ENCODE assay signal across 15 cellular contexts in genomic region chr10:24449769-24450310, GRCh38.
A peak's percentile ranks its signal among the peaks of the same experiment; 100 is the strongest.
DNase-seq lines count a peak whose midpoint lies in the region; ATAC-seq and TF ChIP-seq lines count a peak whose summit lies in the region.
"Had no signal": no experiment of that assay in that cellular context is flagged by ENCODE, and none has a peak within 500 bp of the region (broad histone marks: within the 10 kb centered on the region; RNA-seq: fewer than 3 reads in every experiment).

No MANE protein-coding gene starts in this region.

- POLR2A ChIA-PET in A673 (lab: Charles Lee; ENCODE audit: low non-redundant PET) = no interaction called here

- no peak for ATAC-seq in GM18858 (IDR thresholded peaks at IDR 0.05; ENCODE audit: unreplicated experiment)
- ATAC-seq: natural killer cell treated with Interleukin-12 subunit alpha and Interleukin-12 subunit beta and Interleukin-15 and Interleukin-18, amount 100 ng/mL, for 72 hours had no signal

- H3K9me3 ChIP-seq in A673 (ENCODE audit: low read depth, low read length, poor library complexity, severe bottlenecking) = no peaks in the 10 kb centered on the region
- H3K9me3 ChIP-seq in osteoblast (ENCODE audit: low read depth, low read length) = no peaks in the 10 kb centered on the region
- H3K9me3 ChIP-seq: BE2C had no signal

- peaks cover 4% of the 10 kb centered on the region; the same call in 1 of the 2 replicates for H3K27me3 Mint-ChIP-seq in HFFc6 (ENCODE audit: insufficient read depth)
- no peaks in the 10 kb centered on the region for H3K27me3 Mint-ChIP-seq in chondrocyte (ENCODE audit: low read depth)

- H4K20me1 ChIP-seq in osteoblast (ENCODE audit: insufficient read depth, low read length) = no peaks in the 10 kb centered on the region

- CTCF ChIA-PET in A673 (lab: Charles Lee) = no interaction called here

- H3K9me3 Mint-ChIP-seq in HFFc6 (no peaks in the 10 kb centered on the region), chondrocyte (ENCODE audit: low read depth) (no peaks in the 10 kb centered on the region)
- H3K9me3 Mint-ChIP-seq: central memory CD8-positive, alpha-beta T cell; natural killer cell treated with Interleukin-12 subunit alpha and Interleukin-12 subunit beta and Interleukin-15 and Interleukin-18, amount 100 ng/mL, for 72 hours had no signal

- peaks cover 28% of the 10 kb centered on the region for H3K79me2 ChIP-seq in osteoblast (ENCODE audit: insufficient read depth, low read length)

- H3K27me3 ChIP-seq in A673 (replicated peaks; ENCODE audit: insufficient read depth, low read depth, low read length, poor library complexity) (no peaks in the 10 kb centered on the region), osteoblast (ENCODE audit: insufficient read depth, low read length) (no peaks in the 10 kb centered on the region)
- H3K27me3 ChIP-seq: BE2C had no signal

- TSS peak; percentile 57 for BruUV-seq in A673 (replicated peaks; lab: Mats Ljungman, UMichigan)

- H3K4me1 ChIP-seq in A673 (ENCODE audit: insufficient read depth, low read length, poor library complexity, severe bottlenecking) (peaks cover 62% of the 10 kb centered on the region), osteoblast (ENCODE audit: insufficient read depth, low read length) (peaks cover 64% of the 10 kb centered on the region)
- H3K4me1 ChIP-seq: BE2C had no signal

- no peaks in the 10 kb centered on the region for H3K36me3 Mint-ChIP-seq in HFFc6 (ENCODE audit: low read depth)
- H3K36me3 Mint-ChIP-seq in chondrocyte (ENCODE audit: low read depth) = no peaks in the 10 kb centered on the region
- H3K36me3 Mint-ChIP-seq: natural killer cell treated with Interleukin-12 subunit alpha and Interleukin-12 subunit beta and Interleukin-15 and Interleukin-18, amount 100 ng/mL, for 72 hours had no signal

- H3K4me1 Mint-ChIP-seq in HFFc6 (ENCODE audit: low read depth) (peaks cover 70% of the 10 kb centered on the region), chondrocyte (ENCODE audit: low read depth) (peaks cover 40% of the 10 kb centered on the region)

- H3K27ac Mint-ChIP-seq in HFFc6 = peak overlapping the region; percentile 84
- H3K27ac Mint-ChIP-seq in chondrocyte (ENCODE audit: unreplicated experiment) = peak overlapping the region; percentile 14
- H3K27ac Mint-ChIP-seq: natural killer cell treated with Interleukin-12 subunit alpha and Interleukin-12 subunit beta and Interleukin-15 and Interleukin-18, amount 100 ng/mL, for 72 hours had no signal

- H2AFZ ChIP-seq in osteoblast (ENCODE audit: low read length) = peak overlapping the region; percentile 49

- DNase-seq in A673 (ENCODE audit: low spot score) = no peak
- no peak for DNase-seq in HFFc6
- DNase-seq in chondrocyte (ENCODE audit: low spot score) = no peak
- no peak for DNase-seq in osteoblast (ENCODE audit: insufficient read length, low spot score, missing footprints)
- DNase-seq in NCI-H748 (lab: John Stamatoyannopoulos, UW; ENCODE audit: unreplicated experiment) = no peak
- no peak for DNase-seq in NCI-H1436 treated with DMSO at 0.1 percent for 48 hours (lab: John Stamatoyannopoulos, UW)
- no peak for DNase-seq in DMS114 treated with DMSO at 0.1 percent for 48 hours (lab: John Stamatoyannopoulos, UW; ENCODE audit: unreplicated experiment)
- DNase-seq: activated CD4-positive, alpha-beta T cell treated with anti-CD3 and anti-CD28 coated beads, Interleukin-2, amount 50 U/mL, for 4 hours; activated gamma-delta T cell; BE2C; NCI-H187 treated with DMSO at 0.1 percent for 48 hours; stimulated activated CD8-positive, alpha-beta memory T cell treated with anti-CD3 and anti-CD28 coated beads, Interleukin-4, amount 100 ng/mL, for 48 hours had no signal

- intact Hi-C loops in A673 (cut with micrococcal nuclease; ENCODE audit: unreplicated experiment) = no loop called here

- H3K4me3 ChIP-seq in A673 (ENCODE audit: low read depth, low read length, poor library complexity, severe bottlenecking) = peak overlapping the region; percentile 39
- H3K4me3 ChIP-seq in osteoblast (ENCODE audit: insufficient read depth, low read length) = peak overlapping the region; percentile 72

- H3K36me3 ChIP-seq in A673 (ENCODE audit: insufficient read depth, low read length, poor library complexity, severe bottlenecking) = no peaks in the 10 kb centered on the region
- H3K36me3 ChIP-seq in osteoblast (ENCODE audit: insufficient read depth, low read length) = no peaks in the 10 kb centered on the region
- H3K36me3 ChIP-seq: BE2C had no signal

- H3K4me3 Mint-ChIP-seq in HFFc6 = peak overlapping the region; percentile 76
- peak overlapping the region; percentile 29 for H3K4me3 Mint-ChIP-seq in chondrocyte (ENCODE audit: unreplicated experiment)
- H3K4me3 Mint-ChIP-seq: central memory CD8-positive, alpha-beta T cell; natural killer cell treated with Interleukin-12 subunit alpha and Interleukin-12 subunit beta and Interleukin-15 and Interleukin-18, amount 100 ng/mL, for 72 hours had no signal

- TF ChIP-seq CTCF in A673 (conservative IDR thresholded peaks at IDR 0.05; ENCODE audit: low read depth, low read length) (no peak), HFFc6 (IDR thresholded peaks at IDR 0.05) (no peak), chondrocyte (IDR thresholded peaks at IDR 0.05) (no peak), osteoblast (IDR thresholded peaks at IDR 0.05; ENCODE audit: extremely low read depth, low read depth, low read length) (no peak)

- peak overlapping the region; percentile 74 for H3K27ac ChIP-seq in A673 (ENCODE audit: low read depth, low read length, poor library complexity, severe bottlenecking)
- H3K27ac ChIP-seq in osteoblast (ENCODE audit: low read depth, low read length) = peak overlapping the region; percentile 75

- H3K4me2 ChIP-seq in osteoblast (ENCODE audit: insufficient read depth, low read length) = peak overlapping the region; percentile 89
